In genomic region chr12:106747973-106748436, GRCh38 we compare ENCODE assay signal across 11 cellular contexts. TPM values are rescaled to one million over a fixed set of nuclear protein-coding genes. Genes with fewer than 3 reads are reported as not detected.
DNase-seq lines count a peak whose midpoint lies in the region; ATAC-seq and TF ChIP-seq lines count a peak whose summit lies in the region.
"Had no signal": no experiment of that assay in that cellular context is flagged by ENCODE, and none has a peak within 500 bp of the region (broad histone marks: within the 10 kb centered on the region; RNA-seq: fewer than 3 reads in every experiment).

No MANE protein-coding gene starts in this region.

- POLR2A ChIA-PET in CD4-positive, alpha-beta T cell (lab: Charles Lee) = interaction anchor here (0.6 to 2.0 kb wide), 9 partner anchors 9 to 537 kb away, joined by 3 to 14 read pairs (median 3); no protein-coding TSS in a partner anchor
- POLR2A ChIA-PET in naive thymus-derived CD4-positive, alpha-beta T cell (lab: Charles Lee) = interaction anchor here (0.6 to 1.7 kb wide), 8 partner anchors 9 to 33 kb away, joined by 3 to 11 read pairs (median 4); no protein-coding TSS in a partner anchor

- peak in 3 of 10 experiments; percentile 9 to 21 (median 11) for DNase-seq in CD4-positive, alpha-beta T cell
- DNase-seq in GM13977 (ENCODE audit: low spot score) (peak; percentile 15), NOMO-1 (lab: John Stamatoyannopoulos, UW; ENCODE audit: unreplicated experiment in 2 of 2) (no peak), pons (ENCODE audit: low spot score) (no peak)
- DNase-seq in activated T-cell treated with anti-CD3 and anti-CD28 coated beads, Interleukin-2, amount 50 U/mL, for 4 hours = no peak
- DNase-seq in naive thymus-derived CD4-positive, alpha-beta T cell = peak in 7 of 9 donors; percentile 46 to 84 (median 77)
- DNase-seq: NCI-H1105 treated with DMSO at 0.1 percent for 48 hours, psoas muscle had no signal

- no peaks in the 10 kb centered on the region for H3K36me3 ChIP-seq in naive thymus-derived CD4-positive, alpha-beta T cell (ENCODE audit: control insufficient read depth in 2 of 3, insufficient read depth in 3 of 3, low read length in 3 of 3)
- H3K36me3 ChIP-seq: tibial nerve had no signal

- intact Hi-C loops in CD4-positive, alpha-beta T cell (cut with DNase I, micrococcal nuclease) = no loop called here
- intact Hi-C loops in naive thymus-derived CD4-positive, alpha-beta T cell (cut with micrococcal nuclease) = loop anchor here (1.0 to 5.0 kb wide), 3 partner anchors 12 to 209 kb away; partner anchors contain the start of genes RIC8B (in 2 of the 2) and TMEM263 (in 1 of the 2)

- H3K4me3 ChIP-seq in naive thymus-derived CD4-positive, alpha-beta T cell (ENCODE audit: low read length) = no peak overlapping the region
- H3K4me3 ChIP-seq: hepatocyte, psoas muscle, tibial nerve had no signal

- no peak for TF ChIP-seq CTCF in CD4-positive, alpha-beta T cell (IDR thresholded peaks at IDR 0.05)
- no peak for TF ChIP-seq CTCF in GM13977 (IDR thresholded peaks at IDR 0.05; ENCODE audit: extremely low read depth, insufficient read depth, missing control alignments)

- no peaks in the 10 kb centered on the region for H3K27me3 ChIP-seq in CD4-positive, alpha-beta T cell (ENCODE audit: control insufficient read depth, insufficient read depth, low read length)
- no peaks in the 10 kb centered on the region for H3K27me3 ChIP-seq in naive thymus-derived CD4-positive, alpha-beta T cell (ENCODE audit: control insufficient read depth in 2 of 2, insufficient read depth in 2 of 2, low read length in 2 of 2)
- H3K27me3 ChIP-seq: hepatocyte, tibial nerve had no signal

- H3K27me3 Mint-ChIP-seq in CD4-positive, alpha-beta T cell = no peaks in the 10 kb centered on the region
- H3K27me3 Mint-ChIP-seq in activated T-cell treated with anti-CD3 and anti-CD28 coated beads, Interleukin-2, amount 50 U/mL, for 4 hours (ENCODE audit: low read depth) = no peaks in the 10 kb centered on the region
- peaks cover 0 to 19% (median 5%) of the 10 kb centered on the region in 5 donors for H3K27me3 Mint-ChIP-seq in naive thymus-derived CD4-positive, alpha-beta T cell

- CTCF ChIA-PET in CD4-positive, alpha-beta T cell (lab: Charles Lee) = interaction anchor here (1.0 to 1.2 kb wide), 2 partner anchors 12 to 26 kb away, joined by 4 to 5 read pairs; no protein-coding TSS in a partner anchor
- CTCF ChIA-PET in naive thymus-derived CD4-positive, alpha-beta T cell (lab: Charles Lee) = interaction anchor here (0.7 to 1.4 kb wide), 2 partner anchors 11 to 94 kb away, joined by 3 to 5 read pairs; no protein-coding TSS in a partner anchor

- peak overlapping the region; percentile 30 for H3K27ac ChIP-seq in CD4-positive, alpha-beta T cell (ENCODE audit: low read depth, low read length)
- H3K27ac ChIP-seq in naive thymus-derived CD4-positive, alpha-beta T cell (ENCODE audit: low read depth, low read length) = peak overlapping the region; percentile 68
- H3K27ac ChIP-seq: hepatocyte, psoas muscle, tibial nerve had no signal

- H3K27ac Mint-ChIP-seq in CD4-positive, alpha-beta T cell = peak overlapping the region; percentile 87
- H3K27ac Mint-ChIP-seq in naive thymus-derived CD4-positive, alpha-beta T cell = peak overlapping the region; percentile 82 to 98 (median 93)

- H3K9me3 ChIP-seq in CD4-positive, alpha-beta T cell (ENCODE audit: control insufficient read depth, low read length) = no peaks in the 10 kb centered on the region
- H3K9me3 ChIP-seq in naive thymus-derived CD4-positive, alpha-beta T cell (ENCODE audit: control insufficient read depth in 2 of 3, low read length in 3 of 3) = no peaks in the 10 kb centered on the region
- H3K9me3 ChIP-seq: psoas muscle, tibial nerve had no signal

- H3K4me1 ChIP-seq in naive thymus-derived CD4-positive, alpha-beta T cell (ENCODE audit: control insufficient read depth in 2 of 2, insufficient read depth in 2 of 2, low read length in 2 of 2) = peaks cover 19 to 31% of the 10 kb centered on the region in 2 donors
- H3K4me1 ChIP-seq: psoas muscle had no signal

- peaks cover 28% of the 10 kb centered on the region for H3K4me1 Mint-ChIP-seq in CD4-positive, alpha-beta T cell (ENCODE audit: low read depth)
- H3K4me1 Mint-ChIP-seq in activated T-cell treated with anti-CD3 and anti-CD28 coated beads, Interleukin-2, amount 50 U/mL, for 4 hours (ENCODE audit: low read depth) = peaks cover 33% of the 10 kb centered on the region
- peaks cover 20 to 37% (median 26%) of the 10 kb centered on the region in 7 donors for H3K4me1 Mint-ChIP-seq in naive thymus-derived CD4-positive, alpha-beta T cell

- H3K9me3 Mint-ChIP-seq in CD4-positive, alpha-beta T cell = no peaks in the 10 kb centered on the region
- no peaks in the 10 kb centered on the region for H3K9me3 Mint-ChIP-seq in activated T-cell treated with anti-CD3 and anti-CD28 coated beads, Interleukin-2, amount 50 U/mL, for 4 hours
- peaks cover 0 to 5% (median 0%) of the 10 kb centered on the region in 11 donors for H3K9me3 Mint-ChIP-seq in naive thymus-derived CD4-positive, alpha-beta T cell

- ATAC-seq in CD4-positive, alpha-beta T cell (ENCODE audit: poor library complexity) = peak; percentile 94
- ATAC-seq in activated T-cell treated with anti-CD3 and anti-CD28 coated beads, Interleukin-2, amount 50 U/mL, for 4 hours = peak; percentile 65 to 72
- peak; percentile 94 for ATAC-seq in naive thymus-derived CD4-positive, alpha-beta T cell
- ATAC-seq in HG03432 (IDR thresholded peaks at IDR 0.05; ENCODE audit: unreplicated experiment) = no peak
- ATAC-seq: psoas muscle had no signal

- peak overlapping the region; percentile 52 for H3K4me3 Mint-ChIP-seq in CD4-positive, alpha-beta T cell
- peak overlapping the region; percentile 28 for H3K4me3 Mint-ChIP-seq in activated T-cell treated with anti-CD3 and anti-CD28 coated beads, Interleukin-2, amount 50 U/mL, for 4 hours
- peak overlapping the region; percentile 26 to 82 (median 50) for H3K4me3 Mint-ChIP-seq in naive thymus-derived CD4-positive, alpha-beta T cell

- in situ Hi-C loops in GM13977 (cut with MboI; ENCODE audit: low pct_unique_long_range_greater_than_20kb, low sequenced_read_pairs, unreplicated experiment) = no loop called here

- H3K36me3 Mint-ChIP-seq in CD4-positive, alpha-beta T cell (ENCODE audit: low read depth) = no peaks in the 10 kb centered on the region
- H3K36me3 Mint-ChIP-seq in activated T-cell treated with anti-CD3 and anti-CD28 coated beads, Interleukin-2, amount 50 U/mL, for 4 hours (ENCODE audit: insufficient read depth) = no peaks in the 10 kb centered on the region
- H3K36me3 Mint-ChIP-seq in naive thymus-derived CD4-positive, alpha-beta T cell = peaks cover 0 to 9% (median 0%) of the 10 kb centered on the region in 5 donors

RNA-seq across cellular contexts. Expression of gene RIC8B, which starts 26.5 kb away (rescaled TPM):
- total RNA-seq in CD4-positive, alpha-beta T cell = 1 to 10 TPM; 5.5 to 9.0 TPM
- total RNA-seq in activated T-cell treated with anti-CD3 and anti-CD28 coated beads, Interleukin-2, amount 50 U/mL, for 4 hours = 1 to 10 TPM; 7.4 to 8.6 (median 8.1) TPM
- 10 to 100 TPM in 4 of 5 experiments, 1 to 10 TPM in 1; 9.8 to 21.1 (median 15.6) TPM for total RNA-seq in naive thymus-derived CD4-positive, alpha-beta T cell
- 10 to 100 TPM in 1 of 2 donors, 1 to 10 TPM in 1; 8.0 to 11.4 TPM for polyA plus RNA-seq in naive thymus-derived CD4-positive, alpha-beta T cell

Comparison
In these comparisons a context has a peak if more than half of its experiments do, and no peak if none do; other contexts are left out.
1. DNase-seq: peak in GM13977 (single experiment) and naive thymus-derived CD4-positive, alpha-beta T cell (7 of 9); none in activated T-cell treated with anti-CD3 and anti-CD28 coated beads, Interleukin-2, amount 50 U/mL, for 4 hours (single experiment), NOMO-1 (0 of 2) and pons (single experiment).
2. intact Hi-C loops: an anchor here in naive thymus-derived CD4-positive, alpha-beta T cell (1.0 to 5.0 kb wide); none called in CD4-positive, alpha-beta T cell.
3. Peak in every context shown above with its lines, with median percentiles within 50 percentile points of each other: H3K4me3 Mint-ChIP-seq.